9 cellular contexts compared by ENCODE assay signal in the genomic region with DNA sequence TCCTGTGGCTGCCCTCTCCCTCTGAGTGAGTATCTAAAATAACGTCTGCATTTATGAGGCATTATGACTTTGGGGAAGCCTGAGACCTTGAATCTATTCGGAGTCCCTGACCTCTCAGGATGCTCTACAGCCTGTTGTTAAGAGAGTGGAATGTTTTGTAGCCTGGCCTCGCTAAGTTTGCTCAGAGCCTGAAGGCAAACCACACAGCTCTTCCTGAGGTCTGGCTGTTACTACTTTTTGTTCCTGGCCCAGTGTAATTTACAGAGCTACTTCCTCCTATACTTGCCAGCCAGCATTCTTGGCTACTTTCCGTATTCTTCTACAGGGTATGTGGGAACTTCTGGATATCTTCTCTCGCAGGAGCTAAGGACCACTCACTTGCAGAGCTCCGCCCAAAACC.
DNase-seq lines count a peak whose midpoint lies in the region; ATAC-seq and TF ChIP-seq lines count a peak whose summit lies in the region.
"Had no signal": no experiment of that assay in that cellular context is flagged by ENCODE, and none has a peak within 500 bp of the region (broad histone marks: within the 10 kb centered on the region; RNA-seq: fewer than 3 reads in every experiment).

No MANE protein-coding gene starts in this region.

- no peak overlapping the region for H3K4me3 ChIP-seq in fibroblast of mammary gland (ENCODE audit: control insufficient read depth, low read depth, low read length)
- H3K4me3 ChIP-seq in rectal smooth muscle tissue (ENCODE audit: low read length): no peak overlapping the region

- ATAC-seq in GM18498 (IDR thresholded peaks at IDR 0.05; ENCODE audit: unreplicated experiment): no peak
- no peak for ATAC-seq in GM18519 (IDR thresholded peaks at IDR 0.05; ENCODE audit: low FRiP score, unreplicated experiment)
- ATAC-seq: natural killer cell had no signal

- no peak overlapping the region for H3K9ac ChIP-seq in rectal smooth muscle tissue (ENCODE audit: low read length)

- peak overlapping the region; percentile 76 for H3K27ac ChIP-seq in rectal smooth muscle tissue (ENCODE audit: low read depth, low read length)

- DNase-seq in GM03348 (ENCODE audit: low spot score): peak; percentile 70
- peak; percentile 62 for DNase-seq in RPMI8226
- peak; percentile 35 for DNase-seq in fibroblast of mammary gland (ENCODE audit: low read depth)
- no peak for DNase-seq in activated CD4-positive, alpha-beta T cell treated with anti-CD3 and anti-CD28 coated beads for 1 hour
- no peak for DNase-seq in NCI-H187 treated with DMSO at 0.1 percent for 48 hours (lab: John Stamatoyannopoulos, UW)
- DNase-seq: natural killer cell had no signal

- TF ChIP-seq CTCF in fibroblast of mammary gland (conservative IDR thresholded peaks at IDR 0.05; ENCODE audit: control insufficient read depth, insufficient read depth, low read depth, low read length): no peak

- H3K36me3 ChIP-seq in rectal smooth muscle tissue (ENCODE audit: control insufficient read depth, insufficient read depth, low read length): no peaks in the 10 kb centered on the region

- H3K27me3 ChIP-seq in rectal smooth muscle tissue (ENCODE audit: control insufficient read depth, insufficient read depth, low read length): no peaks in the 10 kb centered on the region

- peaks cover 13% of the 10 kb centered on the region for H3K4me1 ChIP-seq in rectal smooth muscle tissue (ENCODE audit: control insufficient read depth, insufficient read depth, low read length)

Comparison
In these comparisons a context has a peak if more than half of its experiments do, and no peak if none do; other contexts are left out.
1. DNase-seq: peak in GM03348 (single experiment), RPMI8226 (single experiment) and fibroblast of mammary gland (single experiment); none in activated CD4-positive, alpha-beta T cell treated with anti-CD3 and anti-CD28 coated beads for 1 hour (single experiment) and NCI-H187 treated with DMSO at 0.1 percent for 48 hours (single experiment).